3 cellular contexts compared by ENCODE assay signal in the genomic region with DNA sequence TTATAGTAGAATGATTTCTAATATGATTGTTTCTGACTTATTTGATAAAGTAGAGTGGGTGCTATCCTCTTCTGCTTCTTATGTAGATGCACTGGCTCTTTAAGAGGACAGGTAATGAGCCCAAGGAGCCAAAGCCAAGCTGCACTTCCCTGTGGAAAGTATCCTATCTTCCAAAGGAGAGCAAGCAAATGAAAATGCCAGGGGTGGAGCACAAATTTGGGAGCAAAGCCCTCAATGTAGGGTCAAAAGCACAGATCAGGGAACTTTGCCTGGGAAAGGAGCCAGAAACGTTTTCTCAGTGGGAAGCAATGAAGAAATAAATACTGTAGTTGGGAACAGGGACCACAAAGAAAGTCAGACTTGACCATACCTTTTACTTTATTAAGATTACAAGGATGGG.
"Had no signal": no experiment of that assay in that cellular context is flagged by ENCODE, and none has a peak within 500 bp of the region (broad histone marks: within the 10 kb centered on the region; RNA-seq: fewer than 3 reads in every experiment).

No MANE protein-coding gene starts in this region.

- DNase-seq: GDM1, GF-D8 had no signal

- ATAC-seq: GM12878 had no signal
